Comparison of ENCODE assay signal across 8 cellular contexts in genomic region chr10:72326665-72327603, GRCh38. TPM values are rescaled to one million over a fixed set of nuclear protein-coding genes. Genes with fewer than 3 reads are reported as not detected.
DNase-seq lines count a peak whose midpoint lies in the region; ATAC-seq and TF ChIP-seq lines count a peak whose summit lies in the region.
"Not testable (repeated sequence)": the region's sequence is repeated elsewhere in the genome, so short reads cannot be mapped to it uniquely, and the experiment has no call there.

No MANE protein-coding gene starts in this region.

- H3K4me3 Mint-ChIP-seq in chondrocyte (ENCODE audit: unreplicated experiment) = not testable (repeated sequence)

- TF ChIP-seq POLR2A in GM10847 (IDR thresholded peaks at IDR 0.05; ENCODE audit: extremely low read depth, insufficient read length) = peak; percentile 24

- DNase-seq in SHP77 (lab: John Stamatoyannopoulos, UW) = peak; percentile 39 to 65
- DNase-seq in activated CD4-positive, alpha-beta T cell treated with anti-CD3 and anti-CD28 coated beads, Interleukin-2, amount 50 U/mL, for 1 hour = peak; percentile 54
- peak; percentile 53 for DNase-seq in activated T-helper 9 cell treated with anti-CD3 and anti-CD28 coated beads, Interleukin-2, amount 50 U/mL, for 16 hours (ENCODE audit: low read depth)
- not testable (repeated sequence) for DNase-seq in chondrocyte (ENCODE audit: low spot score); thoracic aorta (ENCODE audit: low spot score)
- peak; percentile 74 to 82 for DNase-seq in stimulated activated CD4-positive, alpha-beta T cell treated with anti-CD3 and anti-CD28 coated beads, Interleukin-15, amount 100 ng/mL, for 48 hours (ENCODE audit: low read depth in 2 of 2)

- peaks cover 87% of the 10 kb centered on the region for H3K4me1 ChIP-seq in mononuclear cell (ENCODE audit: insufficient read depth, low read length)
- H3K4me1 ChIP-seq in thoracic aorta (ENCODE audit: control insufficient read depth in 1 of 2, low read depth in 2 of 2) = peaks cover 31 to 53% of the 10 kb centered on the region in 2 donors

- not testable (repeated sequence) for H3K36me3 ChIP-seq in thoracic aorta

- not testable (repeated sequence) for H3K27ac ChIP-seq in thoracic aorta

- ATAC-seq in thoracic aorta (ENCODE audit: insufficient number of reproducible peaks, low FRiP score, low read depth) = not testable (repeated sequence)

- not testable (repeated sequence) for H3K9me3 Mint-ChIP-seq in chondrocyte (ENCODE audit: low read depth)

- H3K27ac Mint-ChIP-seq in chondrocyte (ENCODE audit: unreplicated experiment) = peak overlapping the region; percentile 55

- H3K36me3 Mint-ChIP-seq in chondrocyte (ENCODE audit: low read depth) = not testable (repeated sequence)

- peaks cover 78% of the 10 kb centered on the region for H3K4me1 Mint-ChIP-seq in chondrocyte (ENCODE audit: low read depth)

- not testable (repeated sequence) for H3K9me3 ChIP-seq in mononuclear cell (ENCODE audit: low read depth, low read length); thoracic aorta

- not testable (repeated sequence) for H3K27me3 ChIP-seq in mononuclear cell (ENCODE audit: insufficient read depth, low read length); thoracic aorta (replicated peaks; ENCODE audit: insufficient read depth)

- H3K4me3 ChIP-seq in mononuclear cell (ENCODE audit: low read length) (peak overlapping the region; percentile 10), thoracic aorta (peak overlapping the region; percentile 38)

- H3K27me3 Mint-ChIP-seq in chondrocyte (ENCODE audit: low read depth) = not testable (repeated sequence)

- not testable (repeated sequence) for TF ChIP-seq CTCF in chondrocyte (IDR thresholded peaks at IDR 0.05); thoracic aorta (IDR thresholded peaks at IDR 0.05)

RNA-seq across cellular contexts. Expression of gene DNAJB12, which starts 27.8 kb away (rescaled TPM):
- total RNA-seq in chondrocyte (27.3 to 29.8 TPM (median 28.7 TPM) in 3 replicates), mononuclear cell (32.1 TPM), thoracic aorta (10 to 100 TPM; 33.3 to 39.5 TPM)

RNA-seq across cellular contexts. Expression of gene DDIT4, which starts 53.2 kb away (rescaled TPM):
- total RNA-seq in chondrocyte = 68.5 to 241 TPM (median 227 TPM) in 3 replicates
- 533 TPM for total RNA-seq in mononuclear cell
- 100 to 1,000 TPM; 163 to 374 TPM for total RNA-seq in thoracic aorta
